In genomic region chr20:32544260-32544722, GRCh38 we compare ENCODE assay signal across 22 cellular contexts. TPM values are rescaled to one million over a fixed set of nuclear protein-coding genes. Genes with fewer than 3 reads are reported as not detected.
DNase-seq lines count a peak whose midpoint lies in the region; ATAC-seq and TF ChIP-seq lines count a peak whose summit lies in the region.
"Had no signal": no experiment of that assay in that cellular context is flagged by ENCODE, and none has a peak within 500 bp of the region (broad histone marks: within the 10 kb centered on the region; RNA-seq: fewer than 3 reads in every experiment).

No MANE protein-coding gene starts in this region.

- no peak overlapping the region for H2AFZ ChIP-seq in DND-41 (ENCODE audit: low read depth, low read length)

- H3K27me3 ChIP-seq in DND-41 (ENCODE audit: insufficient read depth, low read length, poor library complexity): no peaks in the 10 kb centered on the region
- H3K27me3 ChIP-seq in esophagus squamous epithelium: peaks cover 0 to 11% (median 0%) of the 10 kb centered on the region in 4 donors
- H3K27me3 ChIP-seq: brain microvascular endothelial cell, uterus had no signal

- peaks cover 89% of the 10 kb centered on the region for H3K4me1 Mint-ChIP-seq in activated naive CD4-positive, alpha-beta T cell treated with anti-CD3 and anti-CD28 coated beads for 36 hours (ENCODE audit: low read depth)
- H3K4me1 Mint-ChIP-seq in activated naive CD4-positive, alpha-beta T cell treated with anti-CD3 and anti-CD28 coated beads, Interleukin-2, amount 10 ng/mL, durations not matched to agents 7 days and 5 days: peaks cover 61% of the 10 kb centered on the region
- peaks cover 78% of the 10 kb centered on the region for H3K4me1 Mint-ChIP-seq in central memory CD8-positive, alpha-beta T cell
- H3K4me1 Mint-ChIP-seq in nephron progenitor cell: peaks cover 71% of the 10 kb centered on the region

- no peak for TF ChIP-seq POLR2A in esophagus squamous epithelium (IDR thresholded peaks at IDR 0.05)

- H3K4me2 ChIP-seq in DND-41 (ENCODE audit: insufficient read depth, low read length): no peak overlapping the region

- H3K4me3 Mint-ChIP-seq in activated naive CD4-positive, alpha-beta T cell treated with anti-CD3 and anti-CD28 coated beads for 36 hours: no peak overlapping the region
- H3K4me3 Mint-ChIP-seq in activated naive CD4-positive, alpha-beta T cell treated with anti-CD3 and anti-CD28 coated beads, Interleukin-2, amount 10 ng/mL, durations not matched to agents 7 days and 5 days: no peak overlapping the region
- H3K4me3 Mint-ChIP-seq in central memory CD8-positive, alpha-beta T cell: peak overlapping the region; percentile 16
- H3K4me3 Mint-ChIP-seq in nephron progenitor cell: no peak overlapping the region
- H3K4me3 Mint-ChIP-seq: activated T-cell treated with anti-CD3 and anti-CD28 coated beads, Interleukin-2, amount 50 U/mL, for 4 hours; nephron had no signal

- H3K9me3 ChIP-seq in DND-41 (ENCODE audit: insufficient read depth, low read length, severe bottlenecking): no peaks in the 10 kb centered on the region
- H3K9me3 ChIP-seq in esophagus squamous epithelium: no peaks in the 10 kb centered on the region
- H3K9me3 ChIP-seq: uterus had no signal

- no peaks in the 10 kb centered on the region for H3K9me3 Mint-ChIP-seq in activated naive CD4-positive, alpha-beta T cell treated with anti-CD3 and anti-CD28 coated beads for 36 hours
- no peaks in the 10 kb centered on the region for H3K9me3 Mint-ChIP-seq in activated naive CD4-positive, alpha-beta T cell treated with anti-CD3 and anti-CD28 coated beads, Interleukin-2, amount 10 ng/mL, durations not matched to agents 7 days and 5 days
- H3K9me3 Mint-ChIP-seq in central memory CD8-positive, alpha-beta T cell: no peaks in the 10 kb centered on the region
- peaks cover 12% of the 10 kb centered on the region for H3K9me3 Mint-ChIP-seq in nephron progenitor cell
- H3K9me3 Mint-ChIP-seq: activated T-cell treated with anti-CD3 and anti-CD28 coated beads, Interleukin-2, amount 50 U/mL, for 4 hours had no signal

- TF ChIP-seq CTCF in DND-41 (IDR thresholded peaks at IDR 0.05; ENCODE audit: borderline replicate concordance, extremely low read depth, low read length, poor library complexity, severe bottlenecking) (no peak), nephron progenitor cell (IDR thresholded peaks at IDR 0.05) (no peak), esophagus squamous epithelium (IDR thresholded peaks at IDR 0.05) (no peak)

- H3K4me1 ChIP-seq in DND-41 (ENCODE audit: insufficient read depth, low read length) (peaks cover 28% of the 10 kb centered on the region), esophagus squamous epithelium (peaks cover 0 to 13% (median under 1%) of the 10 kb centered on the region in 3 donors)
- H3K4me1 ChIP-seq: uterus had no signal

- CTCF ChIA-PET in activated naive CD4-positive, alpha-beta T cell treated with anti-CD3 and anti-CD28 coated beads for 36 hours (lab: Charles Lee): interaction anchor here (0.6 kb wide), 1 partner anchor 1118 kb away, joined by 3 read pairs; no protein-coding TSS in a partner anchor
- CTCF ChIA-PET in activated naive CD4-positive, alpha-beta T cell treated with anti-CD3 and anti-CD28 coated beads, Interleukin-2, amount 10 ng/mL, durations not matched to agents 7 days and 5 days (lab: Charles Lee): interaction anchor here (9.6 kb wide), 1 partner anchor 19 kb away, joined by 173 read pairs; no protein-coding TSS in a partner anchor

- H3K36me3 ChIP-seq in DND-41 (ENCODE audit: insufficient read depth, low read length): no peaks in the 10 kb centered on the region; the same call in 1 of the 2 replicates
- no peaks in the 10 kb centered on the region for H3K36me3 ChIP-seq in esophagus squamous epithelium
- H3K36me3 ChIP-seq: brain microvascular endothelial cell, uterus, WERI-Rb-1 had no signal

- peaks cover 15% of the 10 kb centered on the region; the same call in 1 of the 2 replicates for H4K20me1 ChIP-seq in DND-41 (ENCODE audit: insufficient read depth, low read length)

- DNase-seq in activated naive CD4-positive, alpha-beta T cell treated with anti-CD3 and anti-CD28 coated beads for 36 hours: no peak
- no peak for DNase-seq in activated naive CD4-positive, alpha-beta T cell treated with anti-CD3 and anti-CD28 coated beads, Interleukin-2, amount 10 ng/mL, durations not matched to agents 7 days and 5 days
- DNase-seq in DND-41 (no peak), nephron progenitor cell (no peak), esophagus squamous epithelium (lab: John Stamatoyannopoulos, UW) (no peak), LoVo (ENCODE audit: low spot score) (no peak), A172 (ENCODE audit: low spot score) (no peak)
- DNase-seq in central memory CD8-positive, alpha-beta T cell (ENCODE audit: low spot score in 2 of 2): no peak
- DNase-seq: activated T-cell treated with anti-CD3 and anti-CD28 coated beads, Interleukin-2, amount 50 U/mL, for 4 hours; brain microvascular endothelial cell; C1 segment of cervical spinal cord; GF-D8; glutamatergic neuron; left cardiac atrium; mesendoderm; NCI-H1105; NCI-H510A; uterus; WERI-Rb-1 had no signal

- peaks cover 53% of the 10 kb centered on the region for H3K79me2 ChIP-seq in DND-41 (ENCODE audit: insufficient read depth, low read length)

- peak overlapping the region; percentile 60 for H3K27ac Mint-ChIP-seq in activated naive CD4-positive, alpha-beta T cell treated with anti-CD3 and anti-CD28 coated beads for 36 hours
- no peak overlapping the region for H3K27ac Mint-ChIP-seq in activated naive CD4-positive, alpha-beta T cell treated with anti-CD3 and anti-CD28 coated beads, Interleukin-2, amount 10 ng/mL, durations not matched to agents 7 days and 5 days
- H3K27ac Mint-ChIP-seq in central memory CD8-positive, alpha-beta T cell (ENCODE audit: low read depth): peak overlapping the region; percentile 92
- H3K27ac Mint-ChIP-seq in nephron progenitor cell: peak overlapping the region; percentile 33
- H3K27ac Mint-ChIP-seq: nephron had no signal

- H3K27ac ChIP-seq in DND-41 (ENCODE audit: low read length) (0 out of 2 replicates have a peak overlapping the region, but pooled peaks have one; percentile 11), esophagus squamous epithelium (no peak overlapping the region)
- H3K27ac ChIP-seq: brain microvascular endothelial cell, coronary artery, HL-60, uterus, WERI-Rb-1 had no signal

- H3K4me3 ChIP-seq in DND-41 (ENCODE audit: low read depth in 1 of 2, low read length in 2 of 2) (no peak overlapping the region), esophagus squamous epithelium (no peak overlapping the region)
- H3K4me3 ChIP-seq: coronary artery, uterus had no signal

- peaks cover 6% of the 10 kb centered on the region for H3K36me3 Mint-ChIP-seq in activated naive CD4-positive, alpha-beta T cell treated with anti-CD3 and anti-CD28 coated beads for 36 hours (ENCODE audit: low read depth)
- peaks cover 37% of the 10 kb centered on the region for H3K36me3 Mint-ChIP-seq in activated naive CD4-positive, alpha-beta T cell treated with anti-CD3 and anti-CD28 coated beads, Interleukin-2, amount 10 ng/mL, durations not matched to agents 7 days and 5 days
- H3K36me3 Mint-ChIP-seq in central memory CD8-positive, alpha-beta T cell (ENCODE audit: insufficient read depth): peaks cover 6% of the 10 kb centered on the region
- H3K36me3 Mint-ChIP-seq in nephron progenitor cell (ENCODE audit: low read depth): peaks cover 14% of the 10 kb centered on the region

- no peak for ATAC-seq in DND-41 (ENCODE audit: insufficient read depth, low read depth)
- ATAC-seq in central memory CD8-positive, alpha-beta T cell (replicated peaks; ENCODE audit: extremely low read depth, poor library complexity, severe bottlenecking): no peak
- ATAC-seq: activated T-cell treated with anti-CD3 and anti-CD28 coated beads, Interleukin-2, amount 50 U/mL, for 4 hours; left cardiac atrium had no signal

- 73 to 83% methylated on average over 5 of the region's 5 CpGs for WGBS in esophagus squamous epithelium, 2 donors

- H3K9ac ChIP-seq in DND-41 (ENCODE audit: low read depth, low read length): no peak overlapping the region

- no peaks in the 10 kb centered on the region for H3K27me3 Mint-ChIP-seq in activated naive CD4-positive, alpha-beta T cell treated with anti-CD3 and anti-CD28 coated beads for 36 hours (ENCODE audit: low read depth)
- no peaks in the 10 kb centered on the region for H3K27me3 Mint-ChIP-seq in activated naive CD4-positive, alpha-beta T cell treated with anti-CD3 and anti-CD28 coated beads, Interleukin-2, amount 10 ng/mL, durations not matched to agents 7 days and 5 days
- H3K27me3 Mint-ChIP-seq in central memory CD8-positive, alpha-beta T cell: no peaks in the 10 kb centered on the region
- H3K27me3 Mint-ChIP-seq in nephron progenitor cell (ENCODE audit: low read depth, poor library complexity): peaks cover 20% of the 10 kb centered on the region

- intact Hi-C loops in activated naive CD4-positive, alpha-beta T cell treated with anti-CD3 and anti-CD28 coated beads for 36 hours (cut with micrococcal nuclease): no loop called here
- intact Hi-C loops in esophagus squamous epithelium (cut with DNase I): no loop called here

RNA-seq across cellular contexts. Expression of gene NOL4L, which starts 40.8 kb away (rescaled TPM):
- total RNA-seq in activated naive CD4-positive, alpha-beta T cell treated with anti-CD3 and anti-CD28 coated beads for 36 hours: 10 to 100 TPM; 24.8 to 29.2 TPM
- 1 to 10 TPM; 1.5 to 5.1 (median 3.0) TPM for total RNA-seq in esophagus squamous epithelium
- 17.8 and 34.3 TPM in 2 replicates for total RNA-seq in A172 (2014; rRNA removed; shearing (Covaris generic))
